10 cellular contexts compared by ENCODE assay signal in the genomic region with DNA sequence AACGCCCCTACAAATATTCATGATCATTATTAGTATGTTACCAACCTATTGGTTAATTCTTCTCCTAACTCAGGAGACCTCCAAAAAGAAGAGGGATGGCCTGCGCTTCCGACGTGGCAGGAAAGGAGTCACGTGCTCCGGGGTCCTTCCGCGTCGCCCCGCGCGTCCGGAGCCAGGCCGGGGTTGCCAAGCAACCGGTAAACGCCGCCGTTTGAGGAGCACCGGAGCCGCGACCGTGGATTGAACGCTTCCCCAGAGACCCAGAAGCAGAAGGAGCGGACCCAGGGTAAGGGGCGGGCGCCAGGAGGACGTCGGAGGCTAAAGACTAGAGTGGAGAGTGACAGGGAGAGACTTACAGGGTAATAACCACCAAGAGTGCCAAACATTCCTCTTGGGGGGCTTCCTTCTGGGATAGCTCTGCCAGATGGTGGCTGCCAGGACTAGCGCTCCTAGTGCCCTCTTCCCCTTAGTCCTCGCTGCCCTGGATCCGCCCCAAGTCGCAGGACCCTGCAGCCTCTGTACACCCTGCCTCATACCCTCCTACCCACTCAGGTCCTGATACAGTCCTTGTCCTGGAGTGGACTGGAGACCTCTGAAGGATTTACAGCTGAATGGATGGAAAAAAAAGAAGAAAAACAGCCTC. TPM values are rescaled to one million over a fixed set of nuclear protein-coding genes. Genes with fewer than 3 reads are reported as not detected.
DNase-seq lines count a peak whose midpoint lies in the region; ATAC-seq, FAIRE-seq and TF ChIP-seq lines count a peak whose summit lies in the region.
"Had no signal": no experiment of that assay in that cellular context is flagged by ENCODE, and none has a peak within 500 bp of the region (broad histone marks: within the 10 kb centered on the region; RNA-seq: fewer than 3 reads in every experiment).

A gene with protein sequence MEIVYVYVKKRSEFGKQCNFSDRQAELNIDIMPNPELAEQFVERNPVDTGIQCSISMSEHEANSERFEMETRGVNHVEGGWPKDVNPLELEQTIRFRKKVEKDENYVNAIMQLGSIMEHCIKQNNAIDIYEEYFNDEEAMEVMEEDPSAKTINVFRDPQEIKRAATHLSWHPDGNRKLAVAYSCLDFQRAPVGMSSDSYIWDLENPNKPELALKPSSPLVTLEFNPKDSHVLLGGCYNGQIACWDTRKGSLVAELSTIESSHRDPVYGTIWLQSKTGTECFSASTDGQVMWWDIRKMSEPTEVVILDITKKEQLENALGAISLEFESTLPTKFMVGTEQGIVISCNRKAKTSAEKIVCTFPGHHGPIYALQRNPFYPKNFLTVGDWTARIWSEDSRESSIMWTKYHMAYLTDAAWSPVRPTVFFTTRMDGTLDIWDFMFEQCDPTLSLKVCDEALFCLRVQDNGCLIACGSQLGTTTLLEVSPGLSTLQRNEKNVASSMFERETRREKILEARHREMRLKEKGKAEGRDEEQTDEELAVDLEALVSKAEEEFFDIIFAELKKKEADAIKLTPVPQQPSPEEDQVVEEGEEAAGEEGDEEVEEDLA (plus strand): TSS at position 175 of the 643 bp plus-strand sequence. CDS start 7,584 bp downstream, outside the sequence.

- H3K9ac ChIP-seq in ES-I3 (ENCODE audit: low read depth, low read length) (peak within 1 kb of the TSS; percentile 13; the same call in 1 of the 2 replicates), astrocyte (ENCODE audit: low read length) (no peak within 1 kb of the TSS), kidney (ENCODE audit: low read length in 2 of 2) (no peak within 1 kb of the TSS)

- H3K4me1 Mint-ChIP-seq in astrocyte (ENCODE audit: low read depth, unreplicated experiment) (peaks cover 18% of the 10 kb centered on the region), nephron progenitor cell (peaks cover 61% of the 10 kb centered on the region)

- H2AFZ ChIP-seq in astrocyte (ENCODE audit: low read depth, low read length): no peak within 1 kb of the TSS

- intact Hi-C loops in kidney (cut with DNase I): no loop called here

- peaks cover 30% of the 10 kb centered on the region for H3K27me3 Mint-ChIP-seq in astrocyte (ENCODE audit: low read depth, unreplicated experiment)
- H3K27me3 Mint-ChIP-seq in nephron progenitor cell (ENCODE audit: low read depth, poor library complexity): peaks cover 49% of the 10 kb centered on the region

- peaks cover 18% of the 10 kb centered on the region for H3K4me1 ChIP-seq in ES-I3 (ENCODE audit: insufficient read depth, low read length)
- H3K4me1 ChIP-seq in astrocyte (ENCODE audit: insufficient read depth, low read length): peaks cover 20% of the 10 kb centered on the region
- H3K4me1 ChIP-seq in kidney (ENCODE audit: control insufficient read depth in 1 of 2, insufficient read depth in 1 of 2, low read depth in 1 of 2, low read length in 2 of 2): peaks cover 0 to 3% of the 10 kb centered on the region in 2 donors

- no peaks in the 10 kb centered on the region for H3K36me3 Mint-ChIP-seq in astrocyte (ENCODE audit: low read depth, unreplicated experiment)
- no peaks in the 10 kb centered on the region for H3K36me3 Mint-ChIP-seq in nephron progenitor cell (ENCODE audit: low read depth)

- peak; percentile 56 for DNase-seq in NCI-H2171 treated with DMSO at 0.1 percent for 48 hours (lab: John Stamatoyannopoulos, UW)
- no peak for DNase-seq in astrocyte (ENCODE audit: low read depth)
- peak; percentile 65 for DNase-seq in nephron progenitor cell
- DNase-seq in superior temporal gyrus (ENCODE audit: extremely low spot score): no peak
- DNase-seq in kidney: no peak

- TF ChIP-seq CTCF in astrocyte (IDR thresholded peaks at IDR 0.05; ENCODE audit: insufficient read depth, low read depth, low read length) (no peak), nephron progenitor cell (IDR thresholded peaks at IDR 0.05) (no peak), kidney (IDR thresholded peaks at IDR 0.05; ENCODE audit: borderline replicate concordance, extremely low read depth, insufficient read depth) (no peak)

- H3K4me3 ChIP-seq in astrocyte (ENCODE audit: insufficient read depth, low read depth, low read length) (no peak within 1 kb of the TSS), kidney (ENCODE audit: low read length in 2 of 2) (no peak within 1 kb of the TSS)

- H3K36me3 ChIP-seq in ES-I3 (ENCODE audit: insufficient read depth, low read length) (no peaks in the 10 kb centered on the region), astrocyte (ENCODE audit: insufficient read depth, low read length) (no peaks in the 10 kb centered on the region), kidney (ENCODE audit: control insufficient read depth in 1 of 2, insufficient read depth in 2 of 2, low read length in 2 of 2) (no peaks in the 10 kb centered on the region)

- no peaks in the 10 kb centered on the region for H3K79me2 ChIP-seq in astrocyte (ENCODE audit: insufficient read depth, low read length)

- FAIRE-seq in astrocyte (lab: Jason Lieb, UNC): no peak
- no peak for FAIRE-seq in kidney (lab: Jason Lieb, UNC)
- FAIRE-seq: endothelial cell of umbilical vein, TTC549 had no signal

- no peak for ATAC-seq in GM21360 (IDR thresholded peaks at IDR 0.05; ENCODE audit: unreplicated experiment)
- ATAC-seq in GM21423 (IDR thresholded peaks at IDR 0.05; ENCODE audit: unreplicated experiment): no peak

- H4K20me1 ChIP-seq in astrocyte (ENCODE audit: insufficient read depth, low read length): no peaks in the 10 kb centered on the region

- H3K27ac ChIP-seq in astrocyte (ENCODE audit: low read depth, low read length): no peak within 1 kb of the TSS
- H3K27ac ChIP-seq in kidney (ENCODE audit: low read depth in 2 of 2, low read length in 2 of 2): no peak within 1 kb of the TSS

- H3K9me3 Mint-ChIP-seq in astrocyte (ENCODE audit: unreplicated experiment) (no peaks in the 10 kb centered on the region), nephron progenitor cell (no peaks in the 10 kb centered on the region)

- H3K4me2 ChIP-seq in astrocyte (ENCODE audit: low read length): peak within 1 kb of the TSS; percentile 64

- H3K9me3 ChIP-seq in ES-I3 (ENCODE audit: control insufficient read depth, insufficient read depth, low read length): no peaks in the 10 kb centered on the region
- no peaks in the 10 kb centered on the region for H3K9me3 ChIP-seq in astrocyte (ENCODE audit: insufficient read depth, low read depth, low read length)
- no peaks in the 10 kb centered on the region for H3K9me3 ChIP-seq in kidney (ENCODE audit: control insufficient read depth in 1 of 2, low read length in 2 of 2)

- peaks cover 22% of the 10 kb centered on the region for H3K27me3 ChIP-seq in astrocyte (ENCODE audit: insufficient read depth, low read length)

- H3K27ac Mint-ChIP-seq in astrocyte (ENCODE audit: unreplicated experiment): no peak within 1 kb of the TSS
- no peak within 1 kb of the TSS for H3K27ac Mint-ChIP-seq in nephron progenitor cell

- no peak within 1 kb of the TSS for H3K4me3 Mint-ChIP-seq in astrocyte (ENCODE audit: unreplicated experiment)
- H3K4me3 Mint-ChIP-seq in nephron progenitor cell: peak within 1 kb of the TSS; percentile 60

RNA-seq across cellular contexts. Expression of the gene that starts here (rescaled TPM):
- total RNA-seq in astrocyte (not detected in 2 replicates), kidney (0.22 TPM)
- polyA plus RNA-seq in kidney (ENCODE audit: insufficient read depth, low read depth, low replicate concordance): not detected
- total RNA-seq: endothelial cell of umbilical vein had no signal
- polyA plus RNA-seq: endothelial cell of umbilical vein had no signal

Comparison
In these comparisons a context has a peak if more than half of its experiments do, and no peak if none do; other contexts are left out.
1. DNase-seq: peak in NCI-H2171 treated with DMSO at 0.1 percent for 48 hours (single experiment) and nephron progenitor cell (single experiment); none in astrocyte (single experiment), superior temporal gyrus (single experiment) and kidney (single experiment).